ENCODE assay signal across 8 cellular contexts in the genomic region with DNA sequence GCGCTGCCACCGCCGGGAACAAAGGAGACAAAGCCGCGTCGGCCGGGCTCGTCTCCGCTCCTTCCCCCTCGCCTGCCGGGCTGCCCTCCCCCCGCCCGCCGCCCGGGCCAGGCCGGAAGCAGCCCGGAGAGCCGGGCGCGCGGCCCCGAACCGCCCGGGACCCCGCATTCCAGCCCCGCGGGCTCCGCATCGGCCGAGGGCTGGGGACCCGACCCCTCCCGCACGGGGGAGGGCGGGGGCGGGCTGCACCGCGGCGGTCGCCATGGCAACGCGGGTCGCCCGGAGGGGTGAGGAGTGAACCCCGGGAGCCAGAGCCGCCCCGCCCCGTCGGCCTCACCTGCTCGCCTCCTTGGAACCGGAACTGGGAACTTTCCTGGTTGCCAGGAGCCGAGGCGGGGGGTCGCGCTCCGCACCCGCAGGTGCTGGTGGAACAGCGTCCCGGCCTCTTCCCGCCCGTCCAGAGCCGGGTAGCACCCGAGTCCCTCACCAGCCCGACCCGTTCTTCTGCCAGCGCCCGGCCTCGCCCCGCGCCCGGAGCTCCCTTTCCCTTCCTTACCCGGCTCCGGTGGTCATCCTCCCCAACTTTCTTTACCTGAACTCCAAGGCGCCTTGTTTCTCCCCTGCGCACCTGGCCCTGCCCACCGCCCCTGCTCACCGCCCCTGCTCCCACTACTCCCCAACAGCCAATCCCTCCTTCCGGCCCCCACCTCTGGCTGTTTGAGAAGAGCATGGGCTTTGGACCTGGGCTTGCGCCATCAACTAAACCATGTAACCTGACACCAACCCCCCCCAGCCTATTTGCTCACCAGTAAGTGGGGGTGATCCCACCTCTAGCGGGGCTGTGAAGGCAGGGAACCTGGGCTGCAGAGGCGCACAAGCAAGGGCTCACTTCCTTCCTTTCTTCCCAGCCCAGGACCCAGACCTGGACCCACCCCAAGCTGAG. TPM values are rescaled to one million over a fixed set of nuclear protein-coding genes. Genes with fewer than 3 reads are reported as not detected.
A peak's percentile ranks its signal among the peaks of the same experiment; 100 is the strongest.
DNase-seq lines count a peak whose midpoint lies in the region; ATAC-seq and TF ChIP-seq lines count a peak whose summit lies in the region.

A gene with protein sequence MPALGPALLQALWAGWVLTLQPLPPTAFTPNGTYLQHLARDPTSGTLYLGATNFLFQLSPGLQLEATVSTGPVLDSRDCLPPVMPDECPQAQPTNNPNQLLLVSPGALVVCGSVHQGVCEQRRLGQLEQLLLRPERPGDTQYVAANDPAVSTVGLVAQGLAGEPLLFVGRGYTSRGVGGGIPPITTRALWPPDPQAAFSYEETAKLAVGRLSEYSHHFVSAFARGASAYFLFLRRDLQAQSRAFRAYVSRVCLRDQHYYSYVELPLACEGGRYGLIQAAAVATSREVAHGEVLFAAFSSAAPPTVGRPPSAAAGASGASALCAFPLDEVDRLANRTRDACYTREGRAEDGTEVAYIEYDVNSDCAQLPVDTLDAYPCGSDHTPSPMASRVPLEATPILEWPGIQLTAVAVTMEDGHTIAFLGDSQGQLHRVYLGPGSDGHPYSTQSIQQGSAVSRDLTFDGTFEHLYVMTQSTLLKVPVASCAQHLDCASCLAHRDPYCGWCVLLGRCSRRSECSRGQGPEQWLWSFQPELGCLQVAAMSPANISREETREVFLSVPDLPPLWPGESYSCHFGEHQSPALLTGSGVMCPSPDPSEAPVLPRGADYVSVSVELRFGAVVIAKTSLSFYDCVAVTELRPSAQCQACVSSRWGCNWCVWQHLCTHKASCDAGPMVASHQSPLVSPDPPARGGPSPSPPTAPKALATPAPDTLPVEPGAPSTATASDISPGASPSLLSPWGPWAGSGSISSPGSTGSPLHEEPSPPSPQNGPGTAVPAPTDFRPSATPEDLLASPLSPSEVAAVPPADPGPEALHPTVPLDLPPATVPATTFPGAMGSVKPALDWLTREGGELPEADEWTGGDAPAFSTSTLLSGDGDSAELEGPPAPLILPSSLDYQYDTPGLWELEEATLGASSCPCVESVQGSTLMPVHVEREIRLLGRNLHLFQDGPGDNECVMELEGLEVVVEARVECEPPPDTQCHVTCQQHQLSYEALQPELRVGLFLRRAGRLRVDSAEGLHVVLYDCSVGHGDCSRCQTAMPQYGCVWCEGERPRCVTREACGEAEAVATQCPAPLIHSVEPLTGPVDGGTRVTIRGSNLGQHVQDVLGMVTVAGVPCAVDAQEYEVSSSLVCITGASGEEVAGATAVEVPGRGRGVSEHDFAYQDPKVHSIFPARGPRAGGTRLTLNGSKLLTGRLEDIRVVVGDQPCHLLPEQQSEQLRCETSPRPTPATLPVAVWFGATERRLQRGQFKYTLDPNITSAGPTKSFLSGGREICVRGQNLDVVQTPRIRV (N-terminal part only) (minus strand): TSS at position 671 of the 943 bp plus-strand sequence. CDS start 5,475 bp downstream, outside the sequence.

- H3K27me3 ChIP-seq in right lobe of liver, result no peaks in the 10 kb centered on the region

- no peak within 1 kb of the TSS for H3K27ac Mint-ChIP-seq in activated CD4-positive, alpha-beta memory T cell treated with anti-CD3 and anti-CD28 coated beads, Interleukin-2, amount 10 ng/mL, durations not matched to agents 7 days and 5 days

- no peaks in the 10 kb centered on the region for H3K9me3 Mint-ChIP-seq in activated CD4-positive, alpha-beta memory T cell treated with anti-CD3 and anti-CD28 coated beads, Interleukin-2, amount 10 ng/mL, durations not matched to agents 7 days and 5 days

- peaks cover 0 to 53% (median 23%) of the 10 kb centered on the region in 4 donors for H3K4me1 ChIP-seq in right lobe of liver

- TF ChIP-seq CTCF in AG09309 (IDR thresholded peaks at IDR 0.05; ENCODE audit: control insufficient read depth, insufficient read depth, low read depth, low read length, missing control alignments) (no peak), right lobe of liver (IDR thresholded peaks at IDR 0.05) (no peak)

- ATAC-seq in GM21529 (IDR thresholded peaks at IDR 0.05; ENCODE audit: unreplicated experiment) (peak; percentile 44), right lobe of liver (peak; percentile 75 to 82 (median 77))

- 14% methylated on average over 12 of the region's 80 CpGs for WGBS in right lobe of liver (ENCODE audit: insufficient coverage, low coverage, low lambda C conversion rate, missing lambda C conversion rate)

- H3K36me3 ChIP-seq in right lobe of liver, result peaks cover 0 to 14% (median 0%) of the 10 kb centered on the region in 4 donors

- peak within 1 kb of the TSS; percentile 56 to 89 (median 79) for H3K27ac ChIP-seq in right lobe of liver

- DNase-seq in AG09309 (ENCODE audit: low read depth) (no peak), NCI-H2196 (lab: John Stamatoyannopoulos, UW; ENCODE audit: unreplicated experiment) (peak; percentile 62), right lobe of liver (peak; percentile 89 to 97 (median 93)), KG1 (lab: John Stamatoyannopoulos, UW) (no peak)
- peak; percentile 54 for DNase-seq in activated CD4-positive, alpha-beta memory T cell treated with anti-CD3 and anti-CD28 coated beads, Interleukin-2, amount 10 ng/mL, durations not matched to agents 7 days and 5 days
- DNase-seq in effector CD4-positive, alpha-beta T cell, result peak; percentile 62
- peak; percentile 60 for DNase-seq in stimulated activated CD4-positive, alpha-beta T cell treated with anti-CD3 and anti-CD28 coated beads, Interleukin-4, amount 100 ng/mL, for 24 hours

- H3K36me3 Mint-ChIP-seq in activated CD4-positive, alpha-beta memory T cell treated with anti-CD3 and anti-CD28 coated beads, Interleukin-2, amount 10 ng/mL, durations not matched to agents 7 days and 5 days (ENCODE audit: low read depth), result peaks cover 28% of the 10 kb centered on the region

- POLR2A ChIA-PET in activated CD4-positive, alpha-beta memory T cell treated with anti-CD3 and anti-CD28 coated beads, Interleukin-2, amount 10 ng/mL, durations not matched to agents 7 days and 5 days (lab: Charles Lee), result interaction anchor here (1.4 to 2.0 kb wide), 2 partner anchors 10 to 17 kb away, joined by 4 to 11 read pairs; a partner anchor contains a TSS

- peak; percentile 62 for TF ChIP-seq POLR2A in right lobe of liver (IDR thresholded peaks at IDR 0.05)

- intact Hi-C loops in right lobe of liver (cut with DNase I), result no loop called here

- peaks cover 18% of the 10 kb centered on the region for H3K27me3 Mint-ChIP-seq in activated CD4-positive, alpha-beta memory T cell treated with anti-CD3 and anti-CD28 coated beads, Interleukin-2, amount 10 ng/mL, durations not matched to agents 7 days and 5 days

- H3K4me3 ChIP-seq in AG09309 (ENCODE audit: control insufficient read depth, low read depth, low read length), result peak within 1 kb of the TSS; percentile 58
- H3K4me3 ChIP-seq in right lobe of liver, result peak within 1 kb of the TSS; percentile 78 to 96 (median 85)

- no peaks in the 10 kb centered on the region for H3K9me3 ChIP-seq in right lobe of liver

- peaks cover 24% of the 10 kb centered on the region for H3K4me1 Mint-ChIP-seq in activated CD4-positive, alpha-beta memory T cell treated with anti-CD3 and anti-CD28 coated beads, Interleukin-2, amount 10 ng/mL, durations not matched to agents 7 days and 5 days

- CTCF ChIA-PET in activated CD4-positive, alpha-beta memory T cell treated with anti-CD3 and anti-CD28 coated beads, Interleukin-2, amount 10 ng/mL, durations not matched to agents 7 days and 5 days (lab: Charles Lee), result interaction anchor here (1.4 kb wide), 1 partner anchor 10 kb away, joined by 4 read pairs; no protein-coding TSS in a partner anchor

- H3K4me3 Mint-ChIP-seq in activated CD4-positive, alpha-beta memory T cell treated with anti-CD3 and anti-CD28 coated beads, Interleukin-2, amount 10 ng/mL, durations not matched to agents 7 days and 5 days, result peak within 1 kb of the TSS; percentile 63

RNA-seq across cellular contexts. Expression of the gene that starts here (rescaled TPM):
- 1 to 10 TPM; 1.7 to 1.9 TPM for total RNA-seq in activated CD4-positive, alpha-beta memory T cell treated with anti-CD3 and anti-CD28 coated beads, Interleukin-2, amount 10 ng/mL, durations not matched to agents 7 days and 5 days
- 100 to 1,000 TPM in 2 of 6 experiments, 10 to 100 TPM in 4; 65.9 to 132 (median 86.5) TPM for total RNA-seq in right lobe of liver

Comparison
In these comparisons a context has a peak if more than half of its experiments do, and no peak if none do; other contexts are left out.
1. RNA of the gene that starts here (total RNA-seq): 65.9 to 132 TPM in right lobe of liver; 1.7 to 1.9 TPM in activated CD4-positive, alpha-beta memory T cell treated with anti-CD3 and anti-CD28 coated beads, Interleukin-2, amount 10 ng/mL, durations not matched to agents 7 days and 5 days; every median in the first group is over 10 times any median in the second.
2. DNase-seq: peak in NCI-H2196 (single experiment), activated CD4-positive, alpha-beta memory T cell treated with anti-CD3 and anti-CD28 coated beads, Interleukin-2, amount 10 ng/mL, durations not matched to agents 7 days and 5 days (single experiment), effector CD4-positive, alpha-beta T cell (single experiment), right lobe of liver (3 of 3) and stimulated activated CD4-positive, alpha-beta T cell treated with anti-CD3 and anti-CD28 coated beads, Interleukin-4, amount 100 ng/mL, for 24 hours (single experiment); none in AG09309 (single experiment) and KG1 (single experiment).